In the genomic region with DNA sequence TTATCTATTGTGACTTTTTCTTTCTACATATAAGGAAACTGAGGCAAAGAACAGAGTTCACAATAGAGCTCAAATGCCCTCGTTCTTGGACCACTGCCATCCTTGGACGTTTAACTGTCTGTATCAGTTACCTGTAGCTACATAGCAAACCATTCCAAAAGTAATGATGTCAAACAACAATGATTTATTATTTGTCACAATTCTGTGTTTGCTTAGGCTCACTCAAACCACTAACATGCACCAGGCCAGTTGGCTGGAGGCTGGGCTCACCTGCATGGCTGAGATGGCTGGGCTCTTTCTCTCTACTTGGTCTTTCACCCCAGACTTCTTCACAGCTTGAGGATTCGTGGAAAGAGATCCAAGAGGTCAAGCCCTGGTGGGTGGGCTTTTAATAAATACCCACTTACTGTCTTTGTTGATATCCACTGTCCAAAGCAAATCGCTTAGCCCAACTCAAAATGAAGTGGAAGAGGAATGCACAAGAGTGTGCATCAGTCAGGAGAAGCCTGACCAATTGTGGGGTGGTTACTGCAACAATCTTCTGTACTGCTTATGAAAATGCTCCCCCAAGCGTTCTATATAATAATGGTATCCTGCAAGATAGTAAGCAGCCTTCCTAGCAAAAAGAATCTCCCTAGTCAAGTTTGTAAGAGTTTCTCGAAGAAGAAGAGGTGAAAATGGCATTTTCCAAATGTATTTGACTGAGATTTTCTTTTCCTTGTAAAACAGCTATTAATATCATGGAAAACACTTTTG, we compare ENCODE assay signal across 12 cellular contexts.
DNase-seq lines count a peak whose midpoint lies in the region; ATAC-seq, FAIRE-seq and TF ChIP-seq lines count a peak whose summit lies in the region.
"Had no signal": no experiment of that assay in that cellular context is flagged by ENCODE, and none has a peak within 500 bp of the region (broad histone marks: within the 10 kb centered on the region; RNA-seq: fewer than 3 reads in every experiment).

No MANE protein-coding gene starts in this region.

- no peaks in the 10 kb centered on the region for H3K36me3 Mint-ChIP-seq in activated T-cell treated with anti-CD3 and anti-CD28 coated beads, Interleukin-2, amount 50 U/mL, for 72 hours (ENCODE audit: insufficient read depth in 2 of 2)
- H3K36me3 Mint-ChIP-seq: immature natural killer cell had no signal

- no peak overlapping the region for H3K27ac Mint-ChIP-seq in activated T-cell treated with anti-CD3 and anti-CD28 coated beads, Interleukin-2, amount 50 U/mL, for 72 hours
- H3K27ac Mint-ChIP-seq: activated naive CD4-positive, alpha-beta T cell treated with anti-CD3 and anti-CD28 coated beads, Interleukin-2, amount 50 U/mL, for 24 hours; immature natural killer cell; T-helper 2 cell treated with Interferon-gamma antibody and Interleukin-4, amounts not matched to agents 5 μg/mL and 100 μg/mL, for 36 hours had no signal

- no peak for FAIRE-seq in kidney (lab: Jason Lieb, UNC)
- FAIRE-seq: GM12891 had no signal

- H3K9me3 Mint-ChIP-seq in activated T-cell treated with anti-CD3 and anti-CD28 coated beads, Interleukin-2, amount 50 U/mL, for 72 hours: no peaks in the 10 kb centered on the region
- H3K9me3 Mint-ChIP-seq: activated naive CD4-positive, alpha-beta T cell treated with anti-CD3 and anti-CD28 coated beads, Interleukin-2, amount 50 U/mL, for 24 hours; T-helper 2 cell treated with Interferon-gamma antibody and Interleukin-4, amounts not matched to agents 5 μg/mL and 100 μg/mL, for 36 hours had no signal

- H3K27ac ChIP-seq in kidney (ENCODE audit: low read depth in 2 of 2, low read length in 2 of 2): no peak overlapping the region
- H3K27ac ChIP-seq in caudate nucleus (ENCODE audit: low read depth, low read length): no peak overlapping the region

- H3K9me3 ChIP-seq in kidney (ENCODE audit: control insufficient read depth in 1 of 2, low read length in 2 of 2): no peaks in the 10 kb centered on the region

- no peaks in the 10 kb centered on the region for H3K36me3 ChIP-seq in kidney (ENCODE audit: control insufficient read depth in 1 of 2, insufficient read depth in 2 of 2, low read length in 2 of 2)

- intact Hi-C loops in kidney (cut with DNase I): no loop called here

- no peaks in the 10 kb centered on the region for H3K4me1 Mint-ChIP-seq in activated T-cell treated with anti-CD3 and anti-CD28 coated beads, Interleukin-2, amount 50 U/mL, for 72 hours (ENCODE audit: low read depth)
- H3K4me1 Mint-ChIP-seq: activated naive CD4-positive, alpha-beta T cell treated with anti-CD3 and anti-CD28 coated beads, Interleukin-2, amount 50 U/mL, for 24 hours; immature natural killer cell had no signal

- H3K4me3 Mint-ChIP-seq in activated T-cell treated with anti-CD3 and anti-CD28 coated beads, Interleukin-2, amount 50 U/mL, for 72 hours: no peak overlapping the region
- H3K4me3 Mint-ChIP-seq: activated naive CD4-positive, alpha-beta T cell treated with anti-CD3 and anti-CD28 coated beads, Interleukin-2, amount 50 U/mL, for 24 hours; immature natural killer cell; T-helper 2 cell treated with Interferon-gamma antibody and Interleukin-4, amounts not matched to agents 5 μg/mL and 100 μg/mL, for 36 hours had no signal

- no peaks in the 10 kb centered on the region for H3K4me1 ChIP-seq in kidney (ENCODE audit: control insufficient read depth in 1 of 2, insufficient read depth in 1 of 2, low read depth in 1 of 2, low read length in 2 of 2)

- H3K27me3 Mint-ChIP-seq in activated T-cell treated with anti-CD3 and anti-CD28 coated beads, Interleukin-2, amount 50 U/mL, for 72 hours (ENCODE audit: low read depth): no peaks in the 10 kb centered on the region
- H3K27me3 Mint-ChIP-seq: activated naive CD4-positive, alpha-beta T cell treated with anti-CD3 and anti-CD28 coated beads, Interleukin-2, amount 50 U/mL, for 24 hours had no signal

- peak; percentile 17 for TF ChIP-seq CTCF in fibroblast of pulmonary artery (IDR thresholded peaks at IDR 0.05; ENCODE audit: low read length, missing control alignments)
- TF ChIP-seq CTCF in kidney (IDR thresholded peaks at IDR 0.05; ENCODE audit: borderline replicate concordance, extremely low read depth, insufficient read depth): no peak

- no peak overlapping the region for H3K4me3 ChIP-seq in Jurkat, Clone E6-1 (ENCODE audit: low read length)
- H3K4me3 ChIP-seq in fibroblast of pulmonary artery (replicated peaks; ENCODE audit: low read depth, low read length): no peak overlapping the region
- no peak overlapping the region for H3K4me3 ChIP-seq in kidney (ENCODE audit: low read length in 2 of 2)

- ATAC-seq in activated T-cell treated with anti-CD3 and anti-CD28 coated beads, Interleukin-2, amount 50 U/mL, for 72 hours (replicated peaks in 1 of 2): no peak

- DNase-seq in DMS53 (lab: John Stamatoyannopoulos, UW): peak; percentile 80
- DNase-seq in Jurkat, Clone E6-1 (ENCODE audit: low read depth, low spot score): peak; percentile 7
- DNase-seq in RPMI7951 (ENCODE audit: low read depth): peak; percentile 46
- peak; percentile 36 for DNase-seq in fibroblast of pulmonary artery (ENCODE audit: low read depth)
- DNase-seq in kidney: no peak
- no peak for DNase-seq in activated T-cell treated with anti-CD3 and anti-CD28 coated beads, Interleukin-2, amount 50 U/mL, for 72 hours
- DNase-seq in caudate nucleus (lab: John Stamatoyannopoulos, UW): no peak
- DNase-seq: immature natural killer cell; stimulated activated CD4-positive, alpha-beta T cell treated with anti-CD3 and anti-CD28 coated beads, Interleukin-4, amount 100 ng/mL, for 24 hours had no signal

- H3K9ac ChIP-seq in kidney (ENCODE audit: low read length in 2 of 2): no peak overlapping the region

Comparison
In these comparisons a context has a peak if more than half of its experiments do, and no peak if none do; other contexts are left out.
1. DNase-seq: peak in DMS53 (single experiment), Jurkat, Clone E6-1 (single experiment), RPMI7951 (single experiment) and fibroblast of pulmonary artery (single experiment); none in kidney (single experiment), activated T-cell treated with anti-CD3 and anti-CD28 coated beads, Interleukin-2, amount 50 U/mL, for 72 hours (0 of 2) and caudate nucleus (0 of 61).